25 cellular contexts compared by ENCODE assay signal in genomic region chr7:56290548-56290947, GRCh38.
"Had no signal": no experiment of that assay in that cellular context is flagged by ENCODE, and none has a peak within 500 bp of the region (broad histone marks: within the 10 kb centered on the region; RNA-seq: fewer than 3 reads in every experiment).

No MANE protein-coding gene starts in this region.

- H3K36me3 ChIP-seq: stomach, suprapubic skin, thoracic aorta, thyroid gland, tibial artery, tibial nerve, transverse colon, upper lobe of left lung, upper lobe of right lung, uterus, vagina had no signal

- DNase-seq: stimulated activated CD4-positive, alpha-beta T cell treated with anti-CD3 and anti-CD28 coated beads, Interleukin-2, amount 100 ng/mL, for 48 hours; stimulated activated CD4-positive, alpha-beta T cell treated with anti-CD3 and anti-CD28 coated beads, Interleukin-4, amount 100 ng/mL, for 1 hour; stimulated activated CD4-positive, alpha-beta T cell treated with anti-CD3 and anti-CD28 coated beads, Interleukin-4, amount 100 ng/mL, for 24 hours; stimulated activated CD4-positive, alpha-beta T cell treated with anti-CD3 and anti-CD28 coated beads, Interleukin-4, amount 100 ng/mL, for 4 hours; stimulated activated CD8-positive, alpha-beta memory T cell treated with anti-CD3 and anti-CD28 coated beads, Interleukin-4, amount 100 ng/mL, for 48 hours; stimulated activated naive B cell treated with anti-CD40 and anti-IgM and Interleukin-4, amounts not matched to agents 10 μg/mL and 1 μg/mL and 100 μg/mL, for 72 hours; stimulated activated naive CD4-positive, alpha-beta T cell; stimulated activated naive CD4-positive, alpha-beta T cell treated with Interleukin-2 at 50 U/mL for 16 hours; stimulated activated naive CD8-positive, alpha-beta T cell treated with anti-CD3 and anti-CD28 coated beads, Interleukin-15, amount 100 ng/mL, for 72 hours; stimulated activated naive CD8-positive, alpha-beta T cell treated with anti-CD3 and anti-CD28 coated beads, Interleukin-15, Interleukin-2, amounts not matched to agents 100 U/mL and 50 U/mL, for 24 hours; stomach; substantia nigra; testis; thyroid gland; tibial artery; transverse colon; upper lobe of left lung; upper lobe of right lung; uterus had no signal

- H3K9me3 ChIP-seq: suprapubic skin, testis, thoracic aorta, thyroid gland, tibial artery, transverse colon, upper lobe of right lung, uterus, vagina had no signal

- H3K4me3 ChIP-seq: stomach, suprapubic skin, testis, thoracic aorta, thyroid gland, tibial artery, tibial nerve, transverse colon, upper lobe of left lung, upper lobe of right lung, uterus, vagina had no signal

- H3K4me1 ChIP-seq: suprapubic skin, testis, thyroid gland, tibial nerve, transverse colon, upper lobe of right lung, uterus, vagina had no signal

- H3K27ac ChIP-seq: stomach, suprapubic skin, testis, thoracic aorta, thyroid gland, tibial artery, tibial nerve, transverse colon, upper lobe of left lung, upper lobe of right lung, uterus, vagina had no signal

- ATAC-seq: stimulated activated effector memory CD8-positive, alpha-beta T cell treated with anti-CD3 and anti-CD28 coated beads, Interleukin-12 subunit alpha, Interleukin-12 subunit beta, amount 100 ng/mL, for 72 hours; stimulated activated memory B cell treated with anti-CD40 and anti-IgM and Interleukin-4, amounts not matched to agents 10 μg/mL and 1 μg/mL and 100 μg/mL, for 72 hours; stimulated activated naive B cell treated with anti-CD40 and anti-IgM and Interleukin-4, amounts not matched to agents 10 μg/mL and 1 μg/mL and 100 μg/mL, for 72 hours; stimulated activated naive CD8-positive, alpha-beta T cell treated with anti-CD3 and anti-CD28 coated beads, Interleukin-15, amount 100 ng/mL, for 72 hours; stimulated activated naive CD8-positive, alpha-beta T cell treated with anti-CD3 and anti-CD28 coated beads, Interleukin-15, Interleukin-2, amounts not matched to agents 100 U/mL and 50 U/mL, for 24 hours; upper lobe of right lung had no signal

- H3K27me3 ChIP-seq: stomach, suprapubic skin, testis, thyroid gland, tibial artery, tibial nerve, transverse colon, upper lobe of left lung, upper lobe of right lung, uterus, vagina had no signal
